Comparison of ENCODE assay signal across 25 cellular contexts in genomic region chr3:171699611-171700010, GRCh38.
DNase-seq lines count a peak whose midpoint lies in the region; ATAC-seq, FAIRE-seq and TF ChIP-seq lines count a peak whose summit lies in the region.
"Had no signal": no experiment of that assay in that cellular context is flagged by ENCODE, and none has a peak within 500 bp of the region (broad histone marks: within the 10 kb centered on the region; RNA-seq: fewer than 3 reads in every experiment).

No MANE protein-coding gene starts in this region.

- in situ Hi-C loops in HepG2 (cut with HindIII; ENCODE audit: extremely low pct_ligation_motif_present, low pct_unique_long_range_greater_than_20kb): no loop called here

- 96% methylated on average over 5 of the region's 5 CpGs for WGBS in HepG2 (ENCODE audit: low lambda C conversion rate)

- CTCF ChIA-PET in HepG2 (lab: Yijun Ruan, JAX; ENCODE audit: low intra/inter-chr PET ratio, low total read pairs): no interaction called here

- H3K9me3 ChIP-seq in left ventricle myocardium inferior (replicated peaks) (peaks cover 14% of the 10 kb centered on the region), HepG2 (ENCODE audit: low read length) (peaks cover 15% of the 10 kb centered on the region)
- H3K9me3 ChIP-seq: BE2C had no signal

- H3K27me3 ChIP-seq in left ventricle myocardium inferior (ENCODE audit: low read depth) (no peaks in the 10 kb centered on the region), HepG2 (ENCODE audit: control insufficient read depth in 1 of 2, insufficient read depth in 2 of 2, low read length in 2 of 2) (no peaks in the 10 kb centered on the region)
- H3K27me3 ChIP-seq: BE2C had no signal

- no peak for TF ChIP-seq POLR2A in HepG2 (IDR thresholded peaks at IDR 0.05; ENCODE audit: insufficient read depth in 1 of 2, low read depth in 2 of 2, low read length in 2 of 2)

- no peak overlapping the region for H3K9ac ChIP-seq in HepG2 (ENCODE audit: insufficient read depth, low read depth, low read length)

- H3K36me3 ChIP-seq in left ventricle myocardium inferior (peaks cover 27% of the 10 kb centered on the region), HepG2 (replicated peaks in 1 of 2; ENCODE audit: control insufficient read depth in 1 of 2, insufficient read depth in 2 of 2, low read length in 2 of 2) (peaks cover 11 to 50% of the 10 kb centered on the region in 2 experiments)
- H3K36me3 ChIP-seq: BE2C had no signal

- no peak for FAIRE-seq in HepG2 (lab: Jason Lieb, UNC)
- FAIRE-seq: GM12891 had no signal

- intact Hi-C loops in left ventricle myocardium inferior (cut with micrococcal nuclease): no loop called here
- intact Hi-C loops in left cardiac atrium (cut with DNase I): no loop called here
- intact Hi-C loops in HepG2 (cut with micrococcal nuclease; ENCODE audit: unreplicated experiment): loop anchor here (10.0 kb wide), 1 partner anchor 75 kb away; no protein-coding TSS in a partner anchor

- ATAC-seq in left cardiac atrium (no peak), GM21786 (IDR thresholded peaks at IDR 0.05; ENCODE audit: unreplicated experiment) (no peak), HepG2 (no peak)
- ATAC-seq: HCT116 had no signal

- H3K4me1 ChIP-seq in left ventricle myocardium inferior (peaks cover 23% of the 10 kb centered on the region), HepG2 (ENCODE audit: insufficient read depth, low read length) (no peaks in the 10 kb centered on the region)

- no peaks in the 10 kb centered on the region for H4K20me1 ChIP-seq in HepG2 (ENCODE audit: insufficient read depth, low read length)

- H3K4me3 ChIP-seq in left ventricle myocardium inferior: no peak overlapping the region
- no peak overlapping the region for H3K4me3 ChIP-seq in cardiac fibroblast (replicated peaks in 1 of 2; ENCODE audit: low read depth in 2 of 2, low read length in 2 of 2)
- no peak overlapping the region for H3K4me3 ChIP-seq in fibroblast of pulmonary artery (replicated peaks; ENCODE audit: low read depth, low read length)
- H3K4me3 ChIP-seq in HepG2 (replicated peaks in 1 of 3; ENCODE audit: insufficient read depth in 1 of 3, low read depth in 2 of 3, low read length in 3 of 3): no peak overlapping the region

- no peak overlapping the region for H3K4me2 ChIP-seq in HepG2 (ENCODE audit: low read depth, low read length)

- TF ChIP-seq EP300 in HepG2 (IDR thresholded peaks at IDR 0.05; ENCODE audit: low read depth in 2 of 2, low read length in 2 of 2): no peak
- TF ChIP-seq EP300 in HepG2 (CRISPR knock-in tag; IDR thresholded peaks at IDR 0.05; ENCODE audit: borderline replicate concordance): no peak

- POLR2A ChIA-PET in HepG2 (lab: Yijun Ruan, JAX): no interaction called here

- no peaks in the 10 kb centered on the region for H3K79me2 ChIP-seq in HepG2 (ENCODE audit: insufficient read depth, low read length)

- H2AFZ ChIP-seq in HepG2 (ENCODE audit: low read length): no peak overlapping the region

- no TSS peak for BruUV-seq in HepG2 (replicated peaks; lab: Mats Ljungman, UMichigan)

- TF ChIP-seq CTCF in left ventricle myocardium inferior (IDR thresholded peaks at IDR 0.05; ENCODE audit: borderline replicate concordance) (no peak), cardiac fibroblast (IDR thresholded peaks at IDR 0.05; ENCODE audit: low read depth, low read length) (no peak), fibroblast of pulmonary artery (IDR thresholded peaks at IDR 0.05; ENCODE audit: low read length, missing control alignments) (no peak), HepG2 (CRISPR knock-in tag; IDR thresholded peaks at IDR 0.05) (no peak)

- TF ChIP-seq RAD21 in HepG2 (CRISPR knock-in tag; IDR thresholded peaks at IDR 0.05): no peak

- H3K27ac ChIP-seq in left ventricle myocardium inferior (replicated peaks) (peak overlapping the region; percentile 7), HepG2 (ENCODE audit: extremely low read length, insufficient read depth, low read length) (no peak overlapping the region)
- H3K27ac ChIP-seq: 22Rv1, HL-60 had no signal

- DNase-seq in left ventricle myocardium inferior: no peak
- no peak for DNase-seq in left cardiac atrium
- peak; percentile 29 to 34 for DNase-seq in cardiac fibroblast (ENCODE audit: low read depth in 2 of 2)
- peak; percentile 49 for DNase-seq in fibroblast of pulmonary artery (ENCODE audit: low read depth)
- no peak for DNase-seq in cerebellar cortex (ENCODE audit: low spot score)
- no peak for DNase-seq in HepG2 (ENCODE audit: low spot score)
- DNase-seq in middle frontal gyrus (ENCODE audit: extremely low spot score, low spot score): no peak
- DNase-seq: BE2C; C1 segment of cervical spinal cord; CD4-positive, CD25-positive, alpha-beta regulatory T cell; CD8-positive, alpha-beta memory T cell; COR-L47; DMS 273 treated with DMSO at 0.1 percent for 48 hours; DMS53; DND-41; EL; GOT3; H7; HFFc6; IMR-90 had no signal

TF ChIP-seq in HepG2, 621 proteins besides CTCF, POLR2A, EP300 and RAD21:
- TF ChIP-seq SIX4 (CRISPR knock-in tag; IDR thresholded peaks at IDR 0.05) (no peak), ZNF274 (CRISPR knock-in tag; IDR thresholded peaks at IDR 0.05) (no peak), SIX1 (CRISPR knock-in tag; IDR thresholded peaks at IDR 0.05; ENCODE audit: borderline replicate concordance) (no peak), ARHGAP35 (CRISPR knock-in tag; IDR thresholded peaks at IDR 0.05; ENCODE audit: borderline replicate concordance) (no peak), POLR2AphosphoS2 (IDR thresholded peaks at IDR 0.05; ENCODE audit: low read depth, low read length) (no peak), ZBTB3 (CRISPR knock-in tag; IDR thresholded peaks at IDR 0.05; ENCODE audit: borderline replicate concordance, low read depth) (no peak), ZSCAN21 (CRISPR knock-in tag; IDR thresholded peaks at IDR 0.05; ENCODE audit: borderline replicate concordance) (no peak), SYNCRIP (IDR thresholded peaks at IDR 0.05; ENCODE audit: insufficient read depth, low read depth, low read length) (no peak), ZNF562 (CRISPR knock-in tag; IDR thresholded peaks at IDR 0.05; ENCODE audit: borderline replicate concordance) (no peak), ZNF142 (CRISPR knock-in tag; IDR thresholded peaks at IDR 0.05) (no peak), HNRNPL (IDR thresholded peaks at IDR 0.05; ENCODE audit: low read depth, low read length) (no peak), KMT2A (CRISPR knock-in tag; IDR thresholded peaks at IDR 0.05) (no peak), PHF5A (CRISPR knock-in tag; IDR thresholded peaks at IDR 0.05; ENCODE audit: low read depth, unreplicated experiment) (no peak), ZMYM2 (CRISPR knock-in tag; IDR thresholded peaks at IDR 0.05) (no peak), ZFYVE20 (CRISPR knock-in tag; IDR thresholded peaks at IDR 0.05; ENCODE audit: borderline replicate concordance, low read depth) (no peak)
TF ChIP-seq in HepG2: peak in this region for 0.

Comparison
In these comparisons a context has a peak if more than half of its experiments do, and no peak if none do; other contexts are left out.
1. DNase-seq: peak in cardiac fibroblast (2 of 2) and fibroblast of pulmonary artery (single experiment); none in left ventricle myocardium inferior (single experiment), left cardiac atrium (single experiment), cerebellar cortex (single experiment), HepG2 (single experiment) and middle frontal gyrus (single experiment).